In the genomic region with DNA sequence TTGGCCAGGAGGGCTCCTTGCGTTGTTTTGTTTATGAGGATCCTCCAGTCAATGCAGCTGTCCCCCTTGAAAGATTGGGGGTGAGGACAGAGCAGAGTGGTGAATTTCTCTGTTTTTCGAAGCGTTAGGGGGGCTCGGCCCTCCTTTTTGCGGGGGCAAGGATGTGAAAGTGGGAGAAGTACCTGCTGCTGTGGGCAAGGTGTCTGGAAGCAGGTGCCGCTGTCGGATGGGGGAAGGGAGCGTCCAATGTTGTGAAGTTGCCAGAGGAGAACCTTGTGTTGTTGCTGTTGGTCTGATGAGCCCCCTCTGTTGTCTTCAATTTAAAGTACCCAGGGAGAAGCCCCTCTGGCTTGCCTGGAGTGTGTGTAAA, we compare ENCODE assay signal across 8 cellular contexts. TPM values are rescaled to one million over a fixed set of nuclear protein-coding genes. Genes with fewer than 3 reads are reported as not detected.
DNase-seq lines count a peak whose midpoint lies in the region; ATAC-seq lines count a peak whose summit lies in the region.

No MANE protein-coding gene starts in this region.

- under 1% methylated on average over 8 of the region's 8 CpGs for WGBS in HUES64

- ATAC-seq in GM18511 (IDR thresholded peaks at IDR 0.05; ENCODE audit: unreplicated experiment): no peak

- peak overlapping the region; percentile 63 for H3K4me3 ChIP-seq in HUES64 (ENCODE audit: low read length)
- peak overlapping the region; percentile 64 to 91 (median 77) for H3K4me3 ChIP-seq in subcutaneous abdominal adipose tissue (ENCODE audit: low read depth in 1 of 5, low read length in 5 of 5)

- H3K9ac ChIP-seq in HUES64 (ENCODE audit: low read depth, low read length) (peak overlapping the region; percentile 49; the same call in 1 of the 2 replicates), subcutaneous abdominal adipose tissue (ENCODE audit: low read length in 5 of 5) (peak overlapping the region in 3 of 5 donors; percentile 55 to 66 (median 57))

- DNase-seq in iPS-NIHi11 (ENCODE audit: low spot score) (peak; percentile 38), NCI-H2196 (lab: John Stamatoyannopoulos, UW; ENCODE audit: unreplicated experiment) (no peak), A172 (ENCODE audit: low spot score) (no peak)
- DNase-seq in activated effector memory CD4-positive, alpha-beta T cell treated with Interleukin-2 at 50 U/mL for 16 hours: no peak

- H3K4me1 ChIP-seq in HUES64 (ENCODE audit: insufficient read depth, low read length) (peaks cover 14% of the 10 kb centered on the region; the same call in 1 of the 2 replicates), subcutaneous abdominal adipose tissue (ENCODE audit: control insufficient read depth in 5 of 5, insufficient read depth in 5 of 5, low read length in 5 of 5) (peaks cover 0 to 12% (median 9%) of the 10 kb centered on the region in 5 donors)

- H3K9me3 ChIP-seq in HUES64 (ENCODE audit: insufficient read depth, low read depth, low read length): no peaks in the 10 kb centered on the region
- no peaks in the 10 kb centered on the region for H3K9me3 ChIP-seq in subcutaneous abdominal adipose tissue (ENCODE audit: control insufficient read depth in 5 of 5, low read length in 5 of 5)

- H3K27me3 ChIP-seq in HUES64 (ENCODE audit: insufficient read depth, low read length) (peaks cover 38% of the 10 kb centered on the region), subcutaneous abdominal adipose tissue (ENCODE audit: control insufficient read depth in 5 of 5, insufficient read depth in 4 of 5, low read length in 5 of 5) (peaks cover 0 to 3% (median 0%) of the 10 kb centered on the region in 5 donors)

- H3K36me3 ChIP-seq in HUES64 (ENCODE audit: insufficient read depth, low read length): no peaks in the 10 kb centered on the region
- no peaks in the 10 kb centered on the region for H3K36me3 ChIP-seq in subcutaneous abdominal adipose tissue (ENCODE audit: control insufficient read depth in 5 of 5, insufficient read depth in 5 of 5, low read length in 5 of 5)

- H3K27ac ChIP-seq in HUES64 (ENCODE audit: low read depth, low read length) (no peak overlapping the region), angular gyrus (ENCODE audit: low read depth, low read length) (peak overlapping the region; percentile 70), subcutaneous abdominal adipose tissue (ENCODE audit: low read depth, low read length) (no peak overlapping the region)

RNA-seq across cellular contexts. Expression of gene GLRB, which starts 0.6 kb away (rescaled TPM):
- polyA plus RNA-seq in HUES64 (2013, experiment 1 of 2): 0.95 TPM
- polyA plus RNA-seq in HUES64 (2013, experiment 2 of 2): 1.3 TPM
- 8.1 and 9.4 TPM in 2 replicates for total RNA-seq in A172 (2014; rRNA removed; shearing (Covaris generic))
